ENCODE assay signal across 21 cellular contexts in genomic region chr16:77057161-77057736, GRCh38.
"Had no signal": no experiment of that assay in that cellular context is flagged by ENCODE, and none has a peak within 500 bp of the region (broad histone marks: within the 10 kb centered on the region; RNA-seq: fewer than 3 reads in every experiment).

No MANE protein-coding gene starts in this region.

- H3K27ac Mint-ChIP-seq: dendritic cell treated with granulocyte-macrophage colony-stimulating factor and Interleukin-4, amounts not matched to agents 40 ng/mL and 50 ng/mL, for 4 days; effector memory CD8-positive, alpha-beta T cell; naive thymus-derived CD4-positive, alpha-beta T cell; nephron progenitor cell; stimulated activated naive B cell treated with anti-CD40 and anti-IgM and Interleukin-4, amounts not matched to agents 10 μg/mL and 1 μg/mL and 100 μg/mL, for 72 hours; stimulated activated naive CD8-positive, alpha-beta T cell treated with anti-CD3 and anti-CD28 coated beads, Interleukin-15, amount 100 ng/mL, for 72 hours had no signal

- H3K36me3 Mint-ChIP-seq: naive thymus-derived CD4-positive, alpha-beta T cell; stimulated activated naive B cell treated with anti-CD40 and anti-IgM and Interleukin-4, amounts not matched to agents 10 μg/mL and 1 μg/mL and 100 μg/mL, for 72 hours had no signal

- H3K4me1 Mint-ChIP-seq: naive thymus-derived CD4-positive, alpha-beta T cell; nephron progenitor cell; stimulated activated naive B cell treated with anti-CD40 and anti-IgM and Interleukin-4, amounts not matched to agents 10 μg/mL and 1 μg/mL and 100 μg/mL, for 72 hours; stimulated activated naive CD8-positive, alpha-beta T cell treated with anti-CD3 and anti-CD28 coated beads, Interleukin-15, amount 100 ng/mL, for 72 hours had no signal

- DNase-seq: effector memory CD8-positive, alpha-beta T cell; foreskin melanocyte; heart left ventricle; hippocampal formation; left ventricle myocardium superior; naive thymus-derived CD4-positive, alpha-beta T cell; nephron progenitor cell; psoas muscle; spleen; stimulated activated CD4-positive, alpha-beta T cell treated with anti-CD3 and anti-CD28 coated beads, Interleukin-15, amount 100 ng/mL, for 24 hours; stimulated activated CD4-positive, alpha-beta T cell treated with anti-CD3 and anti-CD28 coated beads, Interleukin-1b, Interleukin-23, amount 100 ng/mL, for 48 hours; stimulated activated CD4-positive, alpha-beta T cell treated with anti-CD3 and anti-CD28 coated beads, Interleukin-4, amount 100 ng/mL, for 24 hours; stimulated activated naive B cell treated with anti-CD40 and anti-IgM and Interleukin-4, amounts not matched to agents 10 μg/mL and 1 μg/mL and 100 μg/mL, for 72 hours; stimulated activated naive CD8-positive, alpha-beta T cell treated with anti-CD3 and anti-CD28 coated beads, Interleukin-15, amount 100 ng/mL, for 72 hours; testis; upper lobe of right lung had no signal

- H3K27ac ChIP-seq: heart left ventricle, neutrophil, psoas muscle, spleen, testis, tibial nerve, upper lobe of right lung, vagina had no signal

- H3K9me3 Mint-ChIP-seq: stimulated activated naive CD8-positive, alpha-beta T cell treated with anti-CD3 and anti-CD28 coated beads, Interleukin-15, amount 100 ng/mL, for 72 hours had no signal

- H3K27me3 ChIP-seq: heart left ventricle, neutrophil, spleen, testis, tibial nerve, upper lobe of right lung, vagina had no signal

- H3K4me1 ChIP-seq: psoas muscle, spleen, testis, tibial nerve had no signal

- H3K9me3 ChIP-seq: neutrophil, psoas muscle, testis, upper lobe of right lung, vagina had no signal

- H3K4me3 Mint-ChIP-seq: dendritic cell treated with granulocyte-macrophage colony-stimulating factor and Interleukin-4, amounts not matched to agents 40 ng/mL and 50 ng/mL, for 4 days; effector memory CD8-positive, alpha-beta T cell; naive thymus-derived CD4-positive, alpha-beta T cell; nephron progenitor cell; stimulated activated naive B cell treated with anti-CD40 and anti-IgM and Interleukin-4, amounts not matched to agents 10 μg/mL and 1 μg/mL and 100 μg/mL, for 72 hours; stimulated activated naive CD8-positive, alpha-beta T cell treated with anti-CD3 and anti-CD28 coated beads, Interleukin-15, amount 100 ng/mL, for 72 hours had no signal

- H3K36me3 ChIP-seq: heart left ventricle, neutrophil, spleen, tibial nerve, upper lobe of right lung, vagina had no signal

- H3K27me3 Mint-ChIP-seq: dendritic cell treated with granulocyte-macrophage colony-stimulating factor and Interleukin-4, amounts not matched to agents 40 ng/mL and 50 ng/mL, for 4 days; effector memory CD8-positive, alpha-beta T cell had no signal

- H3K4me3 ChIP-seq: heart left ventricle, lung, psoas muscle, spleen, testis, tibial nerve, upper lobe of right lung, vagina had no signal
